10 cellular contexts compared by ENCODE assay signal in genomic region chr17:50272246-50272645, GRCh38. TPM values are rescaled to one million over a fixed set of nuclear protein-coding genes. Genes with fewer than 3 reads are reported as not detected.
DNase-seq lines count a peak whose midpoint lies in the region; ATAC-seq and TF ChIP-seq lines count a peak whose summit lies in the region.
"Had no signal": no experiment of that assay in that cellular context is flagged by ENCODE, and none has a peak within 500 bp of the region (broad histone marks: within the 10 kb centered on the region; RNA-seq: fewer than 3 reads in every experiment).

No MANE protein-coding gene starts in this region.

- WGBS in sigmoid colon, 2 donors = 42 to 56% methylated on average over 7 of the region's 7 CpGs

- no peaks in the 10 kb centered on the region for H3K27me3 ChIP-seq in sigmoid colon
- H3K27me3 ChIP-seq: cardiac muscle cell had no signal

- TF ChIP-seq EP300 in sigmoid colon (IDR thresholded peaks at IDR 0.05) = no peak

- H3K36me3 Mint-ChIP-seq in Calu3 (ENCODE audit: insufficient read depth, unreplicated experiment) (peaks cover 6% of the 10 kb centered on the region), T-cell (no peaks in the 10 kb centered on the region)

- H3K36me3 ChIP-seq in sigmoid colon = no peaks in the 10 kb centered on the region
- H3K36me3 ChIP-seq: cardiac muscle cell had no signal

- POLR2A ChIA-PET in T-cell (lab: Charles Lee) = no interaction called here

- CTCF ChIA-PET in Calu3 (lab: Charles Lee) = interaction anchor here (0.9 to 4.7 kb wide), 4 partner anchors 10 to 71 kb away, joined by 3 to 58 read pairs (median 4); partner anchors contain the start of gene COL1A1
- CTCF ChIA-PET in T-cell (lab: Charles Lee) = interaction anchor here in 1 of 2 donors (0.5 to 0.9 kb wide), 2 partner anchors 70 to 87 kb away, joined by 3 read pairs; no protein-coding TSS in a partner anchor

- TF ChIP-seq CTCF in Calu3 (IDR thresholded peaks at IDR 0.05; ENCODE audit: unreplicated experiment) (no peak), fibroblast of the aortic adventitia (IDR thresholded peaks at IDR 0.05; ENCODE audit: insufficient read depth, low read length) (no peak), sigmoid colon (IDR thresholded peaks at IDR 0.05) (no peak)

- peak overlapping the region; percentile 74 to 91 (median 86) for H3K27ac ChIP-seq in sigmoid colon
- H3K27ac ChIP-seq: cardiac muscle cell had no signal

- no TSS peak for BruUV-seq in Calu3 (replicated peaks; lab: Mats Ljungman, UMichigan)

- peaks cover 0 to 51% (median 41%) of the 10 kb centered on the region in 4 donors for H3K4me1 ChIP-seq in sigmoid colon

- H3K4me1 Mint-ChIP-seq in Calu3 (ENCODE audit: low read depth, unreplicated experiment) = peaks cover 31% of the 10 kb centered on the region
- H3K4me1 Mint-ChIP-seq in T-cell = peaks cover 7 to 9% (median 7%) of the 10 kb centered on the region in 3 donors

- H3K9me3 Mint-ChIP-seq in Calu3 (ENCODE audit: low read depth, unreplicated experiment) = no peaks in the 10 kb centered on the region
- H3K9me3 Mint-ChIP-seq in T-cell = no peaks in the 10 kb centered on the region

- DNase-seq in Calu3 (no peak), T-cell (peak in 1 of 34 experiments; percentile 24), fibroblast of the aortic adventitia (ENCODE audit: low read depth) (no peak), sigmoid colon (no peak), NCI-H510A (lab: John Stamatoyannopoulos, UW) (no peak), NCI-H2171 (lab: John Stamatoyannopoulos, UW) (no peak)
- DNase-seq: SIG-M5 had no signal

- no peaks in the 10 kb centered on the region for H3K9me3 ChIP-seq in sigmoid colon

- H3K4me3 Mint-ChIP-seq in Calu3 (ENCODE audit: low read depth, unreplicated experiment) = peak overlapping the region; percentile 79
- peak overlapping the region in 2 of 3 donors; percentile 71 to 83 for H3K4me3 Mint-ChIP-seq in T-cell

- H3K4me3 ChIP-seq in fibroblast of the aortic adventitia (ENCODE audit: low read depth, low read length) = peak overlapping the region; percentile 69
- peak overlapping the region in 3 of 4 donors; percentile 59 to 63 (median 61) for H3K4me3 ChIP-seq in sigmoid colon

- ATAC-seq in T-cell (replicated peaks in 1 of 4) (no peak), HG02970 (IDR thresholded peaks at IDR 0.05; ENCODE audit: low FRiP score, unreplicated experiment) (no peak), GM18511 (IDR thresholded peaks at IDR 0.05; ENCODE audit: unreplicated experiment) (no peak)

- H3K27ac Mint-ChIP-seq in Calu3 (ENCODE audit: unreplicated experiment) (peak overlapping the region; percentile 44), T-cell (no peak overlapping the region)

- intact Hi-C loops in Calu3 (cut with micrococcal nuclease; ENCODE audit: unreplicated experiment) = loop anchor here (2.0 kb wide), 1 partner anchor 25 kb away; no protein-coding TSS in a partner anchor
- intact Hi-C loops in sigmoid colon (cut with DNase I) = loop anchor here (1.0 to 5.0 kb wide), 2 partner anchors 18 to 155 kb away; no protein-coding TSS in a partner anchor

- no peak for TF ChIP-seq POLR2A in sigmoid colon (IDR thresholded peaks at IDR 0.05)

- H3K27me3 Mint-ChIP-seq in Calu3 (ENCODE audit: unreplicated experiment) (peaks cover 53% of the 10 kb centered on the region), T-cell (peaks cover 32 to 34% of the 10 kb centered on the region in 2 donors)

RNA-seq across cellular contexts. Expression of gene TMEM92, which starts 2.0 kb away (rescaled TPM):
- total RNA-seq in Calu3 (2022) (4.8 and 8.9 TPM in 2 replicates), T-cell (not detected), fibroblast of the aortic adventitia (ENCODE audit: low replicate concordance) (0.09 TPM in 1 of 2 replicates, not detected in the other), sigmoid colon (not detected)
- polyA plus RNA-seq in sigmoid colon = 1 to 10 TPM; 2.5 to 9.7 (median 3.6) TPM
